1 cellular context compared by ENCODE assay signal in genomic region chr12:77122661-77123060, GRCh38.
TF ChIP-seq lines count a peak whose summit lies in the region.

No MANE protein-coding gene starts in this region.

TF ChIP-seq in GM23338, 12 proteins besides CTCF, POLR2A, EP300 and RAD21 (continued from another document):
- TF ChIP-seq ZNF462 (CRISPR knock-in tag; IDR thresholded peaks at IDR 0.05), result no peak
